Comparison of ENCODE assay signal across 1 cellular context in the genomic region with DNA sequence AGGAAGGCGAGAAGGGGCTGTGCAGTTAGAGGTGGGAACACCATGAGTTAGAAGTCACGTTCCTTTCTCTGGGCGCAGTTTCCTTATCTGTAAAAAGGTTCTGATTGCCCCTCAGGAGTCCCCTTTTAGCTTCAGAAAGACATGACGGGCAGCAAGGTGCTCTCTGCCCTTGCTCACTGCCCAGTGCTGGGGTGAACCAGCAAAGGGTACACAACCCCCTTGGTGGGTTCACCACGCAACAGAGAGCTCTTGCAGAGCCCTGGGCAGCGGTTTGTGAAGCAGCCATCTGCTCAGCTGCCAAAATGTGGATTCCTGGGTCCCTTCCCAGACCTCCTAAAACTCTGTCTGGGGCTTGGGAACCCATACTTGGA.
TF ChIP-seq lines count a peak whose summit lies in the region.

No MANE protein-coding gene starts in this region.

TF ChIP-seq in SK-N-SH, 30 proteins besides CTCF, POLR2A, EP300 and RAD21 (continued from another document):
- TF ChIP-seq MEF2A (IDR thresholded peaks at IDR 0.05; ENCODE audit: borderline replicate concordance, low read depth) (no peak), SMC3 (IDR thresholded peaks at IDR 0.05; ENCODE audit: low read depth, low read length) (no peak), GABPA (IDR thresholded peaks at IDR 0.05; ENCODE audit: low read depth) (no peak)
- TF ChIP-seq, protein P1, sequence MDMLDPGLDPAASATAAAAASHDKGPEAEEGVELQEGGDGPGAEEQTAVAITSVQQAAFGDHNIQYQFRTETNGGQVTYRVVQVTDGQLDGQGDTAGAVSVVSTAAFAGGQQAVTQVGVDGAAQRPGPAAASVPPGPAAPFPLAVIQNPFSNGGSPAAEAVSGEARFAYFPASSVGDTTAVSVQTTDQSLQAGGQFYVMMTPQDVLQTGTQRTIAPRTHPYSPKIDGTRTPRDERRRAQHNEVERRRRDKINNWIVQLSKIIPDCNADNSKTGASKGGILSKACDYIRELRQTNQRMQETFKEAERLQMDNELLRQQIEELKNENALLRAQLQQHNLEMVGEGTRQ (IDR thresholded peaks at IDR 0.05; ENCODE audit: borderline replicate concordance, low read depth, low read length), result no peak
TF ChIP-seq in SK-N-SH: peak in this region for 0.
